In genomic region chr3:49422379-49423248, GRCh38 we compare ENCODE assay signal across 1 cellular context.
TF ChIP-seq lines count a peak whose summit lies in the region.

A gene with protein sequence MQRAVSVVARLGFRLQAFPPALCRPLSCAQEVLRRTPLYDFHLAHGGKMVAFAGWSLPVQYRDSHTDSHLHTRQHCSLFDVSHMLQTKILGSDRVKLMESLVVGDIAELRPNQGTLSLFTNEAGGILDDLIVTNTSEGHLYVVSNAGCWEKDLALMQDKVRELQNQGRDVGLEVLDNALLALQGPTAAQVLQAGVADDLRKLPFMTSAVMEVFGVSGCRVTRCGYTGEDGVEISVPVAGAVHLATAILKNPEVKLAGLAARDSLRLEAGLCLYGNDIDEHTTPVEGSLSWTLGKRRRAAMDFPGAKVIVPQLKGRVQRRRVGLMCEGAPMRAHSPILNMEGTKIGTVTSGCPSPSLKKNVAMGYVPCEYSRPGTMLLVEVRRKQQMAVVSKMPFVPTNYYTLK (minus strand): TSS chr3:49422473. CDS start chr3:49422450, 23 bp downstream.

TF ChIP-seq in SK-N-SH, 30 proteins besides CTCF, POLR2A, EP300 and RAD21 (continued from another document):
- TF ChIP-seq, protein P1, sequence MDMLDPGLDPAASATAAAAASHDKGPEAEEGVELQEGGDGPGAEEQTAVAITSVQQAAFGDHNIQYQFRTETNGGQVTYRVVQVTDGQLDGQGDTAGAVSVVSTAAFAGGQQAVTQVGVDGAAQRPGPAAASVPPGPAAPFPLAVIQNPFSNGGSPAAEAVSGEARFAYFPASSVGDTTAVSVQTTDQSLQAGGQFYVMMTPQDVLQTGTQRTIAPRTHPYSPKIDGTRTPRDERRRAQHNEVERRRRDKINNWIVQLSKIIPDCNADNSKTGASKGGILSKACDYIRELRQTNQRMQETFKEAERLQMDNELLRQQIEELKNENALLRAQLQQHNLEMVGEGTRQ (IDR thresholded peaks at IDR 0.05; ENCODE audit: borderline replicate concordance, low read depth, low read length), result no peak
